In the genomic region with DNA sequence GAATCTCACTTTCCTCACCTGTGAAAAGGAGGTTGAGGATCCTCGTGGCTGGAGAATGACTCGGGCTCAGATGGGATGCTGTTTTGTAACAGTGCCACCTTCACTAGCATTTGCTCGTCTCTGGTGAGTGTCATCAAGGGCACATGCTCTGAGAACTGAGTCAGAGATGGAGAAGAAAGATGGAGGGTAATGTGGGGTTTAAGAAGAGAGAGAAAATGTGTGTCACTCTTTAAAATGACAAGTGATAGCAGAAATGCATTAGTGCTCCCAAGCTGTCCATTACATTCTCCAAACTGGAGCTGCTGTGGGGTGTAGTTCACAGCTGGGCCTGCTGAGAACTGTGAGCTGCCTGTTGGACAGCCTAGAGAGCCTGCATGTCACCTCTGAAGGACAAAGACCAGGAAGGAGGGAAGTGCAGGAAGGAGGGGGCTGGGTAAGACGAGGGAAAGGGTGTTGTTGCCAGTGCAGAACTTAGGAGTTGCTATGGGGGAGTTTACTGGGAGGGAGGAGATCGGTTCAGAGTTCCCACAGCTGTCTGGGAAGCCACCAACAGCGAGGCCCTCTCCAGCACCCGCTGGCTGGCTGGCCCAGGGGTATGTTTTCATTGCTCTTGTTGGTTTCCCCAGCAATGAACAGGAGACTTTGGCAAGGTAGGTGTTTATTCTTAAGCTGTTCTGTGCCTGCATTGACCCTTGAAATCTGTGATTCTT, we compare ENCODE assay signal across 10 cellular contexts. TPM values are rescaled to one million over a fixed set of nuclear protein-coding genes. Genes with fewer than 3 reads are reported as not detected.
DNase-seq lines count a peak whose midpoint lies in the region; ATAC-seq, FAIRE-seq and TF ChIP-seq lines count a peak whose summit lies in the region.
"Had no signal": no experiment of that assay in that cellular context is flagged by ENCODE, and none has a peak within 500 bp of the region (broad histone marks: within the 10 kb centered on the region; RNA-seq: fewer than 3 reads in every experiment).

No MANE protein-coding gene starts in this region.

- H3K27me3 ChIP-seq in bronchial epithelial cell (ENCODE audit: control insufficient read depth, insufficient read depth, low read length), result no peaks in the 10 kb centered on the region

- H3K36me3 ChIP-seq in bronchial epithelial cell (ENCODE audit: control insufficient read depth, insufficient read depth, low read length), result no peaks in the 10 kb centered on the region
- H3K36me3 ChIP-seq: lower lobe of right lung had no signal

- H3K4me3 ChIP-seq in bronchial epithelial cell (ENCODE audit: low read depth, low read length), result no peak overlapping the region
- H3K4me3 ChIP-seq: lower lobe of right lung had no signal

- no peak for TF ChIP-seq CTCF in bronchial epithelial cell (IDR thresholded peaks at IDR 0.05; ENCODE audit: insufficient read depth, low read length, severe bottlenecking)
- no peak for TF ChIP-seq CTCF in omental fat pad (IDR thresholded peaks at IDR 0.05)

- ATAC-seq in omental fat pad (ENCODE audit: low FRiP score), result no peak

- peak; percentile 73 for DNase-seq in NCI-H2029 (lab: John Stamatoyannopoulos, UW)
- DNase-seq in bronchial epithelial cell (ENCODE audit: low read depth), result peak; percentile 46
- peak; percentile 33 for DNase-seq in iPS-NIHi11 (ENCODE audit: low spot score)
- DNase-seq in smooth muscle cell of the brain vasculature (ENCODE audit: low read depth, low spot score), result peak; percentile 47
- DNase-seq in NCI-H1105 (lab: John Stamatoyannopoulos, UW), result no peak
- DNase-seq in SKM-1 (lab: John Stamatoyannopoulos, UW; ENCODE audit: unreplicated experiment), result no peak
- no peak for DNase-seq in omental fat pad (ENCODE audit: low spot score)
- DNase-seq: lower lobe of right lung; NCI-H524 treated with DMSO at 0.1 percent for 48 hours; stimulated activated CD8-positive, alpha-beta memory T cell treated with anti-CD3 and anti-CD28 coated beads, Interleukin-4, amount 100 ng/mL, for 48 hours had no signal

- peak; percentile 32 for FAIRE-seq in bronchial epithelial cell (lab: Jason Lieb, UNC)

RNA-seq across cellular contexts. Expression of a gene that starts 19.8 kb away (rescaled TPM):
- 0.26 and 0.53 TPM in 2 replicates for total RNA-seq in bronchial epithelial cell
- 10 to 100 TPM in 2 of 4 donors, 1 to 10 TPM in 2; 2.4 to 24.5 (median 9.9) TPM for total RNA-seq in omental fat pad

Comparison
In these comparisons a context has a peak if more than half of its experiments do, and no peak if none do; other contexts are left out.
1. DNase-seq: peak in NCI-H2029 (single experiment), bronchial epithelial cell (single experiment), iPS-NIHi11 (single experiment) and smooth muscle cell of the brain vasculature (single experiment); none in NCI-H1105 (single experiment), SKM-1 (single experiment) and omental fat pad (single experiment).